Comparison of ENCODE assay signal across 11 cellular contexts in genomic region chr19:17220207-17220758, GRCh38. TPM values are rescaled to one million over a fixed set of nuclear protein-coding genes. Genes with fewer than 3 reads are reported as not detected.
DNase-seq lines count a peak whose midpoint lies in the region; ATAC-seq, FAIRE-seq and TF ChIP-seq lines count a peak whose summit lies in the region.
"Had no signal": no experiment of that assay in that cellular context is flagged by ENCODE, and none has a peak within 500 bp of the region (broad histone marks: within the 10 kb centered on the region; RNA-seq: fewer than 3 reads in every experiment).

No MANE protein-coding gene starts in this region.

- no peaks in the 10 kb centered on the region for H3K9me3 Mint-ChIP-seq in neural crest cell
- H3K9me3 Mint-ChIP-seq: endodermal cell, natural killer cell had no signal

- no peak overlapping the region for H3K4me3 ChIP-seq in brain microvascular endothelial cell (ENCODE audit: low read depth, low read length)

- TF ChIP-seq CTCF in brain microvascular endothelial cell (IDR thresholded peaks at IDR 0.05; ENCODE audit: low read depth, low read length, missing control alignments): no peak
- TF ChIP-seq CTCF in neural crest cell (conservative IDR thresholded peaks at IDR 0.05): no peak

- H3K36me3 Mint-ChIP-seq in neural crest cell (ENCODE audit: low read depth): peaks cover 2% of the 10 kb centered on the region
- H3K36me3 Mint-ChIP-seq: natural killer cell had no signal

- no peak overlapping the region for H3K27ac Mint-ChIP-seq in neural crest cell (ENCODE audit: unreplicated experiment)
- H3K27ac Mint-ChIP-seq: endodermal cell, natural killer cell had no signal

- peaks cover 19% of the 10 kb centered on the region for H3K4me1 Mint-ChIP-seq in neural crest cell
- H3K4me1 Mint-ChIP-seq: endodermal cell had no signal

- DNase-seq in EH (ENCODE audit: low read depth) (peak; percentile 75), HTR-8/SVneo (ENCODE audit: insufficient read length, low spot score) (no peak), brain microvascular endothelial cell (peak; percentile 71), neural crest cell (ENCODE audit: low read depth, low spot score) (no peak), NAMALWA (ENCODE audit: low spot score) (no peak), DMS153 treated with DMSO at 0.1 percent for 48 hours (lab: John Stamatoyannopoulos, UW; ENCODE audit: unreplicated experiment) (no peak), activated gamma-delta T cell (lab: John Stamatoyannopoulos, UW) (no peak)
- DNase-seq: endodermal cell, natural killer cell, NCI-H526 had no signal

- peaks cover 16% of the 10 kb centered on the region for H3K36me3 ChIP-seq in brain microvascular endothelial cell (replicated peaks)

- no peaks in the 10 kb centered on the region for H3K27me3 ChIP-seq in brain microvascular endothelial cell (replicated peaks)

- H3K27me3 Mint-ChIP-seq in neural crest cell (ENCODE audit: low read depth): peaks cover under 1% of the 10 kb centered on the region

- no peak for ATAC-seq in HG03097 (IDR thresholded peaks at IDR 0.05; ENCODE audit: low FRiP score, unreplicated experiment)
- ATAC-seq: natural killer cell had no signal

- peak; percentile 9 for FAIRE-seq in HTR-8/SVneo (lab: Jason Lieb, UNC)

- in situ Hi-C loops in brain microvascular endothelial cell (cut with HindIII; ENCODE audit: low pct_ligation_motif_present, low sequenced_read_pairs): no loop called here

- peak overlapping the region; percentile 47 for H3K4me3 Mint-ChIP-seq in neural crest cell
- H3K4me3 Mint-ChIP-seq: endodermal cell, natural killer cell had no signal

- no peak overlapping the region for H3K27ac ChIP-seq in brain microvascular endothelial cell

RNA-seq across cellular contexts. Expression of gene USE1, which starts 5.1 kb away (rescaled TPM):
- total RNA-seq in neural crest cell: 15.7 and 17.6 TPM in 2 replicates

RNA-seq across cellular contexts. Expression of gene OCEL1, which starts 5.7 kb away (rescaled TPM):
- total RNA-seq in neural crest cell: 10.4 and 12.0 TPM in 2 replicates

RNA-seq across cellular contexts. Expression of gene NR2F6, which starts 25.4 kb away (rescaled TPM):
- 52.8 and 57.6 TPM in 2 replicates for total RNA-seq in neural crest cell

RNA-seq across cellular contexts. Expression of gene USHBP1, which starts 44.3 kb away (rescaled TPM):
- total RNA-seq in neural crest cell: 0.23 and 0.57 TPM in 2 replicates
- total RNA-seq: natural killer cell had no signal

RNA-seq across cellular contexts. Expression of gene BABAM1, which starts 47.0 kb away (rescaled TPM):
- total RNA-seq in neural crest cell: 79.1 and 89.3 TPM in 2 replicates

Comparison
In these comparisons a context has a peak if more than half of its experiments do, and no peak if none do; other contexts are left out.
1. DNase-seq: peak in EH (single experiment) and brain microvascular endothelial cell (single experiment); none in HTR-8/SVneo (single experiment), neural crest cell (single experiment), NAMALWA (single experiment), DMS153 treated with DMSO at 0.1 percent for 48 hours (single experiment) and activated gamma-delta T cell (single experiment).